8 cellular contexts compared by ENCODE assay signal in the genomic region with DNA sequence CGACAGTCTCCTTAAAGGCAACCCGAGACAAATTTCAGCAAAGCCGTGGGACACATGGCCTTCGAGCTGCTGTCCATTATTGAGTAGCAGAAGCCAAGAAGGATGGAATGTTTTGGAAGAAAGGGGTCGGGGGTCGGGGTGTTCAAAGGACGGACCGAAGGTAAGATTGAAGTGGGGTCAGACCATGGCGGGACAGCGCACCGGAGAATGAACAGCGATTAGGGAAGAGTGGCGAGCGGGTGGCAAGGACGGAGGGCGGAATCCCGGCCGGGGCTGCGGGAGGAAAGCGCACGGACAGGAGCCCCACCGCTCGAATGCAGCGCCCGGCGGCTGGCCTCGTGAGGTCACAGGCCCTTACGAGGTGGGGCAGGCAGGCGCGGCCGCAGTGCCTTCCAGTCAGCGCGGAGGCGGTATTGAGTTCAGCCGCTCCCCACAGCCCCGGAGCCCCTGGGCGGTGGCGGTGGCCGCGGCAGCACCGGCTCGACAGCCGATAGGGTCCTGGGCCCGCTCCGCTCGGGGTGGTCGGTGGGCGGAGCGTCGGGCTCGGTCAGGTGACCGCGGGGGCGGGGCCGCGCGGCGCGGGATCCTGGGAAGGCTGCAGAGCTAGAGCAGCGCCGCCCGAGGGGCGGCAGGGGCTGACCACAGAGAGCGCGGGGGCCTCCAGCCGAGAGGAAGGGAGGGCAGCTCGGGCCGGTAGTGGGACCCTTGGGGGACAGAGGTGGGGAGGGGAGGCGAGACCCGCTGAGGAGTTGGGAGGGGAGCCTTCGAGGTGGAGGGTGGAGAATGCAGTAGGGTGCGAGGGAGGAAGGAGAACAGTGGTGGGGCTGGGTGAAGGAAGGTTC. TPM values are rescaled to one million over a fixed set of nuclear protein-coding genes. Genes with fewer than 3 reads are reported as not detected.
DNase-seq lines count a peak whose midpoint lies in the region; ATAC-seq lines count a peak whose summit lies in the region.

A gene with protein sequence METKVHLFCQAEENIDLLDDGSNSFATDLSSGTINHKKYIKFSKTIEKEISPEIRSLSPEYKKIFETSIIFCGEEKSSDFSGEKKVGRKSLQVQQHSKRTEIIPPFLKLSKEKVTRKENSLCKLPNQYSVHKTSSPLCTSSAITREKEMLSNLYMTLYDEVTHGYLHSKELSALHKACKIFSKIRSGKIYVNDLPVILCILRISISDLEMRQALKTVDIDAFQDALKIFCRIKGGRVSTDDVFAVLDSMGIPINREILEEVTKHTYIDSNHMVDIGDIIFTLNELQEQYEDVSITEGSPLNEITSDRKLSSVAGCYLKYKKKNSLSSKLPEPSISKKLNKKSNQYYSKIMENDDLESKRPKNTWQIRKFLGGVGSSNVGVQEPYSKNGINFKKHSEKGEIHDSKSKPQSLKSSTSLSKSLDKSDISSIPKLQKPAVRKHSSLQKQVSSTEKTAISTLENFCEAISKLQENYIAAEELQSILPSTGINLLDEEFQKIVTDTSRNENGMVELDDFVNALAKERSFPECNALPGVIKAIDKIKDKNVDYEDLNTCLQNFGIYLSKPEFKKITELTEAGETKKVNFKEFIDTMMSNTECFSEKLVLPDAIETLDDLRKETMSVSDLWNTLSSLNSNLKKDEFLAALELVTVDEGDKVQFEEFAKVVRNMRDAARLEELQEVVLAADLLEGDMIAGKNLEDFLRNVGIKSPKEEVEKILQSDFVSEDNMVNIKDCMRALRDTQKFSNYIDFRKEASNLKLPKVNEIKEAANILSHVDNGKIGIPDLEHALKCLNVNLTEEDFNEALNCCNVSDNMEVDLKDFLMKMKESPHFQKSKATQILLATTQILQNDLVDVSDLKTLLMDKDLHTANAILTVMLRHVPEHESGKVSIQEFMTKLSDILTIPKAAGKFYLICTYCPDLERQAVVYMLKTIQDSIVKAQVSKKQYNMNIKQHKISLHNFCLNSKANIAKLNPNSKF (plus strand): TSS at position 574 of the 842 bp plus-strand sequence. CDS start 4,399 bp downstream, outside the sequence.

- POLR2A ChIA-PET in activated CD4-positive, alpha-beta T cell treated with anti-CD3 and anti-CD28 coated beads for 36 hours (lab: Charles Lee): interaction anchor here (0.6 kb wide), 2 partner anchors 119 to 249 kb away, joined by 3 to 9 read pairs; no protein-coding TSS in a partner anchor

- DNase-seq in AG20443 (ENCODE audit: low spot score) (peak; percentile 94), NCI-H446 (lab: John Stamatoyannopoulos, UW) (peak; percentile 51 to 86), left colon (peak; percentile 90)
- peak; percentile 86 for DNase-seq in activated CD4-positive, alpha-beta T cell treated with anti-CD3 and anti-CD28 coated beads for 36 hours
- peak; percentile 68 for DNase-seq in stimulated activated CD4-positive, alpha-beta T cell treated with anti-CD3 and anti-CD28 coated beads, Interleukin-1b, Interleukin-23, amount 100 ng/mL, for 48 hours

- H3K27ac Mint-ChIP-seq in activated CD4-positive, alpha-beta T cell treated with anti-CD3 and anti-CD28 coated beads for 36 hours: peak within 1 kb of the TSS; percentile 91

- intact Hi-C loops in activated CD4-positive, alpha-beta T cell treated with anti-CD3 and anti-CD28 coated beads for 36 hours (cut with DNase I, micrococcal nuclease): loop anchor here in 1 of 2 experiments (1.0 to 5.0 kb wide), 4 partner anchors 134 to 326 kb away; a partner anchor contains a TSS
- intact Hi-C loops in left colon (cut with DNase I, micrococcal nuclease): no loop called here

- peaks cover 4% of the 10 kb centered on the region for H3K9me3 Mint-ChIP-seq in activated CD4-positive, alpha-beta T cell treated with anti-CD3 and anti-CD28 coated beads for 36 hours (ENCODE audit: low read depth)

- peak; percentile 87 for ATAC-seq in GM19025 (IDR thresholded peaks at IDR 0.05; ENCODE audit: low read depth, unreplicated experiment)
- ATAC-seq in HG03196 (IDR thresholded peaks at IDR 0.05; ENCODE audit: unreplicated experiment): peak; percentile 84
- ATAC-seq in activated CD4-positive, alpha-beta T cell treated with anti-CD3 and anti-CD28 coated beads for 36 hours: peak; percentile 84
- ATAC-seq in left colon: peak; percentile 93

- H3K27me3 Mint-ChIP-seq in activated CD4-positive, alpha-beta T cell treated with anti-CD3 and anti-CD28 coated beads for 36 hours: peaks cover 10% of the 10 kb centered on the region

- H3K27ac ChIP-seq in cingulate gyrus (ENCODE audit: low read depth, low read length): peak within 1 kb of the TSS; percentile 92

- H3K4me1 Mint-ChIP-seq in activated CD4-positive, alpha-beta T cell treated with anti-CD3 and anti-CD28 coated beads for 36 hours: peaks cover 18% of the 10 kb centered on the region

- H3K36me3 Mint-ChIP-seq in activated CD4-positive, alpha-beta T cell treated with anti-CD3 and anti-CD28 coated beads for 36 hours (ENCODE audit: low read depth): no peaks in the 10 kb centered on the region

- CTCF ChIA-PET in activated CD4-positive, alpha-beta T cell treated with anti-CD3 and anti-CD28 coated beads for 36 hours (lab: Charles Lee): interaction anchor here (0.5 to 1.2 kb wide), 7 partner anchors 9 to 496 kb away, joined by 3 to 5 read pairs (median 3); no protein-coding TSS in a partner anchor

- peak within 1 kb of the TSS; percentile 85 for H3K4me3 Mint-ChIP-seq in activated CD4-positive, alpha-beta T cell treated with anti-CD3 and anti-CD28 coated beads for 36 hours

RNA-seq across cellular contexts. Expression of the gene that starts here (rescaled TPM):
- 1 to 10 TPM; 4.6 to 5.9 TPM for total RNA-seq in activated CD4-positive, alpha-beta T cell treated with anti-CD3 and anti-CD28 coated beads for 36 hours
- 1 to 10 TPM; 3.2 to 4.0 TPM for total RNA-seq in left colon

Comparison
In these comparisons a context has a peak if more than half of its experiments do, and no peak if none do; other contexts are left out.
1. Peak in every context shown above with its lines: DNase-seq, ATAC-seq and H3K27ac ChIP-seq.